ENCODE assay signal across 8 cellular contexts in genomic region chr2:131492418-131493198, GRCh38. TPM values are rescaled to one million over a fixed set of nuclear protein-coding genes. Genes with fewer than 3 reads are reported as not detected.
DNase-seq lines count a peak whose midpoint lies in the region; ATAC-seq and TF ChIP-seq lines count a peak whose summit lies in the region.

No MANE protein-coding gene starts in this region.

- DNase-seq in AML-193 (lab: John Stamatoyannopoulos, UW): peak; percentile 74 to 76
- peak; percentile 98 for DNase-seq in NCI-H226
- DNase-seq in activated B cell treated with CpG ODN at 0.5 μM for 24 hours: peak; percentile 97
- DNase-seq in caudate nucleus (lab: John Stamatoyannopoulos, UW): peak; percentile 8 to 97 (median 80)
- peak; percentile 90 for DNase-seq in iris pigment epithelial cell (ENCODE audit: low read depth)
- peak; percentile 90 to 93 for DNase-seq in stimulated activated CD4-positive, alpha-beta T cell treated with anti-CD3 and anti-CD28 coated beads, Interleukin-12 subunit alpha, Interleukin-12 subunit beta, amount 100 ng/mL, for 24 hours (ENCODE audit: low read depth in 2 of 2)

- CTCF ChIA-PET in activated B cell treated with CpG ODN at 0.5 μM for 24 hours (lab: Charles Lee): interaction anchor here (0.8 to 2.5 kb wide), 6 partner anchors 67 to 400 kb away, joined by 3 to 12 read pairs (median 4); partner anchors contain the start of gene FAM168B

- POLR2A ChIA-PET in activated B cell treated with CpG ODN at 0.5 μM for 24 hours (lab: Charles Lee): interaction anchor here (0.6 to 1.9 kb wide), 15 partner anchors 11 to 1150 kb away, joined by 3 to 11 read pairs (median 4); partner anchors contain the start of genes FAM168B, IMP4 and PLEKHB2

- no peaks in the 10 kb centered on the region for H3K9me3 Mint-ChIP-seq in activated B cell treated with CpG ODN at 0.5 μM for 24 hours

- H3K4me1 Mint-ChIP-seq in activated B cell treated with CpG ODN at 0.5 μM for 24 hours: peaks cover 38% of the 10 kb centered on the region

- peak overlapping the region; percentile 83 for H3K27ac Mint-ChIP-seq in activated B cell treated with CpG ODN at 0.5 μM for 24 hours

- H3K27ac ChIP-seq in caudate nucleus (ENCODE audit: low read depth, low read length): peak overlapping the region; percentile 79

- intact Hi-C loops in activated B cell treated with CpG ODN at 0.5 μM for 24 hours (cut with micrococcal nuclease): loop anchor here (1.0 to 2.0 kb wide), 9 partner anchors 22 to 1311 kb away; partner anchors contain the start of genes CCDC74A, FAM168B, PLEKHB2 and SMPD4

- ATAC-seq in GM19025 (IDR thresholded peaks at IDR 0.05; ENCODE audit: low read depth, unreplicated experiment) (peak; percentile 58), HG03280 (IDR thresholded peaks at IDR 0.05; ENCODE audit: unreplicated experiment) (peak; percentile 74), activated B cell treated with CpG ODN at 0.5 μM for 24 hours (ENCODE audit: low read depth) (peak; percentile 86)

- peaks cover 16% of the 10 kb centered on the region for H3K36me3 Mint-ChIP-seq in activated B cell treated with CpG ODN at 0.5 μM for 24 hours (ENCODE audit: low read depth)

- TF ChIP-seq CTCF in activated B cell treated with CpG ODN at 0.5 μM for 24 hours (IDR thresholded peaks at IDR 0.05): peak; percentile 39

- peak overlapping the region; percentile 97 for H3K4me3 Mint-ChIP-seq in activated B cell treated with CpG ODN at 0.5 μM for 24 hours

- no peaks in the 10 kb centered on the region for H3K27me3 Mint-ChIP-seq in activated B cell treated with CpG ODN at 0.5 μM for 24 hours

RNA-seq across cellular contexts. Expression of gene MZT2A, which starts 0.4 kb away (rescaled TPM):
- 67.1 and 82.2 TPM in 2 replicates for total RNA-seq in activated B cell treated with CpG ODN at 0.5 μM for 24 hours

RNA-seq across cellular contexts. Expression of gene TUBA3D, which starts 16.7 kb away (rescaled TPM):
- not detected in 2 replicates for total RNA-seq in activated B cell treated with CpG ODN at 0.5 μM for 24 hours

RNA-seq across cellular contexts. Expression of gene CCDC74A, which starts 35.1 kb away (rescaled TPM):
- 0.71 and 1.1 TPM in 2 replicates for total RNA-seq in activated B cell treated with CpG ODN at 0.5 μM for 24 hours

Comparison
In these comparisons a context has a peak if more than half of its experiments do, and no peak if none do; other contexts are left out.
1. Peak in every context shown above with its lines: DNase-seq, ATAC-seq and H3K27ac ChIP-seq.